ENCODE assay signal across 8 cellular contexts in genomic region chr11:3422380-3423137, GRCh38. TPM values are rescaled to one million over a fixed set of nuclear protein-coding genes. Genes with fewer than 3 reads are reported as not detected.
DNase-seq lines count a peak whose midpoint lies in the region; ATAC-seq and TF ChIP-seq lines count a peak whose summit lies in the region.
"Not testable (repeated sequence)": the region's sequence is repeated elsewhere in the genome, so short reads cannot be mapped to it uniquely, and the experiment has no call there.

No MANE protein-coding gene starts in this region.

- intact Hi-C loops in psoas muscle (cut with DNase I): loop anchor here in 1 of 2 donors (5.0 kb wide), 1 partner anchor 45 kb away; the partner anchor contains the start of gene ZNF195

- peaks cover 0 to 11% of the 10 kb centered on the region in 2 donors for H3K4me1 ChIP-seq in right atrium auricular region
- H3K4me1 ChIP-seq in psoas muscle; urinary bladder (ENCODE audit: insufficient read depth): not testable (repeated sequence)

- H3K9me3 ChIP-seq in right atrium auricular region, psoas muscle: not testable (repeated sequence)

- H3K27me3 ChIP-seq in right atrium auricular region; psoas muscle (ENCODE audit: insufficient read depth in 3 of 3, low read length in 2 of 3): not testable (repeated sequence)

- peak; percentile 85 for DNase-seq in GM13976 (ENCODE audit: low spot score)
- peak; percentile 97 to 100 for DNase-seq in NCI-H187 (lab: John Stamatoyannopoulos, UW)
- DNase-seq in T-helper 2 cell: peak; percentile 95 to 99 (median 96)
- DNase-seq in anterior cingulate cortex (lab: John Stamatoyannopoulos, UW): peak; percentile 71 to 98 (median 95)
- peak; percentile 98 for DNase-seq in right atrium auricular region (ENCODE audit: low spot score)
- DNase-seq in psoas muscle: peak; percentile 99 to 100

- in situ Hi-C loops in GM13976 (cut with MboI; ENCODE audit: low sequenced_read_pairs, unreplicated experiment): not testable (repeated sequence)

- peak; percentile 99 for ATAC-seq in HG02943 (IDR thresholded peaks at IDR 0.05; ENCODE audit: low read depth, unreplicated experiment)
- ATAC-seq in psoas muscle: peak; percentile 100

- not testable (repeated sequence) for H3K36me3 ChIP-seq in right atrium auricular region; psoas muscle (ENCODE audit: insufficient read depth in 1 of 2, low read depth in 1 of 2); urinary bladder (ENCODE audit: insufficient read depth)

- TF ChIP-seq CTCF in GM13976 (IDR thresholded peaks at IDR 0.05; ENCODE audit: borderline replicate concordance, control extremely low read depth, extremely low read depth, insufficient read depth, missing control alignments); right atrium auricular region (IDR thresholded peaks at IDR 0.05); psoas muscle (IDR thresholded peaks at IDR 0.05): not testable (repeated sequence)

- 0 to 1% (median 1%) methylated on average over 49 to 66 of the region's 66 CpGs for WGBS in psoas muscle, 3 donors
- under 1% methylated on average over 66 of the region's 66 CpGs for WGBS in urinary bladder

- peak overlapping the region; percentile 69 to 86 for H3K27ac ChIP-seq in right atrium auricular region
- H3K27ac ChIP-seq in psoas muscle: peak overlapping the region; percentile 70
- peak overlapping the region; percentile 89 for H3K27ac ChIP-seq in urinary bladder (ENCODE audit: low read depth)

- H3K4me3 ChIP-seq in right atrium auricular region: peak overlapping the region; percentile 56 to 81
- peak overlapping the region; percentile 83 for H3K4me3 ChIP-seq in psoas muscle
- H3K4me3 ChIP-seq in urinary bladder (ENCODE audit: low read depth, low read length): peak overlapping the region; percentile 53

RNA-seq across cellular contexts. Expression of gene ZNF195, which starts 43.6 kb away (rescaled TPM):
- total RNA-seq in right atrium auricular region: 1 to 10 TPM; 7.8 to 9.6 TPM
- 10 to 100 TPM in 3 of 4 donors, 1 to 10 TPM in 1; 8.9 to 14.9 (median 11.7) TPM for total RNA-seq in psoas muscle
- 10 to 100 TPM in 2 of 3 donors, 1 to 10 TPM in 1; 8.6 to 14.8 (median 13.0) TPM for polyA plus RNA-seq in psoas muscle
- 27.0 TPM for total RNA-seq in urinary bladder
- 8.0 TPM for polyA plus RNA-seq in urinary bladder

Comparison
In these comparisons a context has a peak if more than half of its experiments do, and no peak if none do; other contexts are left out.
1. Peak in every context shown above with its lines: DNase-seq, ATAC-seq, H3K4me3 ChIP-seq and H3K27ac ChIP-seq.